22 cellular contexts compared by ENCODE assay signal in genomic region chr1:3064901-3065300, GRCh38. TPM values are rescaled to one million over a fixed set of nuclear protein-coding genes. Genes with fewer than 3 reads are reported as not detected.
"Had no signal": no experiment of that assay in that cellular context is flagged by ENCODE, and none has a peak within 500 bp of the region (broad histone marks: within the 10 kb centered on the region; RNA-seq: fewer than 3 reads in every experiment).

No MANE protein-coding gene starts in this region.

- H3K4me3 ChIP-seq: SJSA1 had no signal

- H3K36me3 ChIP-seq: breast epithelium, neutrophil, SJSA1 had no signal

- H3K9me3 Mint-ChIP-seq: activated CD4-positive, alpha-beta memory T cell treated with anti-CD3 and anti-CD28 coated beads for 36 hours; activated naive CD8-positive, alpha-beta T cell treated with anti-CD3 and anti-CD28 coated beads, Interleukin-2, amount 50 U/mL, for 24 hours; activated T-cell treated with anti-CD3 and anti-CD28 coated beads, Interleukin-2, amount 50 U/mL, for 72 hours; endodermal cell; immature natural killer cell; stimulated activated naive CD8-positive, alpha-beta T cell treated with anti-CD3 and anti-CD28 coated beads, Interleukin-15, amount 100 ng/mL, for 72 hours had no signal

- H3K4me3 Mint-ChIP-seq: activated CD4-positive, alpha-beta memory T cell treated with anti-CD3 and anti-CD28 coated beads for 36 hours; activated CD4-positive, alpha-beta T cell treated with anti-CD3 and anti-CD28 coated beads for 36 hours; activated naive CD8-positive, alpha-beta T cell treated with anti-CD3 and anti-CD28 coated beads, Interleukin-2, amount 50 U/mL, for 24 hours; activated T-cell treated with anti-CD3 and anti-CD28 coated beads, Interleukin-2, amount 50 U/mL, for 72 hours; immature natural killer cell; stimulated activated naive CD8-positive, alpha-beta T cell treated with anti-CD3 and anti-CD28 coated beads, Interleukin-15, amount 100 ng/mL, for 72 hours had no signal

- H3K27ac Mint-ChIP-seq: activated CD4-positive, alpha-beta memory T cell treated with anti-CD3 and anti-CD28 coated beads for 36 hours; activated CD4-positive, alpha-beta T cell treated with anti-CD3 and anti-CD28 coated beads for 36 hours; activated naive CD8-positive, alpha-beta T cell treated with anti-CD3 and anti-CD28 coated beads, Interleukin-2, amount 50 U/mL, for 24 hours; activated T-cell treated with anti-CD3 and anti-CD28 coated beads, Interleukin-2, amount 50 U/mL, for 72 hours; endodermal cell; immature natural killer cell; naive B cell; stimulated activated naive CD8-positive, alpha-beta T cell treated with anti-CD3 and anti-CD28 coated beads, Interleukin-15, amount 100 ng/mL, for 72 hours had no signal

- ATAC-seq: activated CD4-positive, alpha-beta T cell treated with anti-CD3 and anti-CD28 coated beads for 36 hours; activated naive CD8-positive, alpha-beta T cell treated with anti-CD3 and anti-CD28 coated beads, Interleukin-2, amount 50 U/mL, for 24 hours; activated T-cell treated with anti-CD3 and anti-CD28 coated beads, Interleukin-2, amount 50 U/mL, for 72 hours; left colon; right cardiac atrium; stimulated activated naive CD8-positive, alpha-beta T cell treated with anti-CD3 and anti-CD28 coated beads, Interleukin-15, amount 100 ng/mL, for 72 hours had no signal

- H3K9me3 ChIP-seq: breast epithelium, neutrophil, SJSA1, testis had no signal

- DNase-seq: activated CD4-positive, alpha-beta memory T cell treated with anti-CD3 and anti-CD28 coated beads for 36 hours; activated CD4-positive, alpha-beta T cell treated with anti-CD3 and anti-CD28 coated beads for 36 hours; activated naive CD8-positive, alpha-beta T cell treated with anti-CD3 and anti-CD28 coated beads, Interleukin-2, amount 50 U/mL, for 24 hours; activated T-cell treated with anti-CD3 and anti-CD28 coated beads, Interleukin-2, amount 50 U/mL, for 72 hours; endodermal cell; immature natural killer cell; mammary epithelial cell; naive B cell; stimulated activated naive CD8-positive, alpha-beta T cell treated with anti-CD3 and anti-CD28 coated beads, Interleukin-15, amount 100 ng/mL, for 72 hours; T-helper 2 cell; testis had no signal

- H3K27ac ChIP-seq: breast epithelium, neutrophil, SJSA1, testis had no signal

- H3K27me3 ChIP-seq: testis had no signal

- H3K36me3 Mint-ChIP-seq: activated CD4-positive, alpha-beta memory T cell treated with anti-CD3 and anti-CD28 coated beads for 36 hours; immature natural killer cell; naive B cell had no signal

RNA-seq across cellular contexts. Expression of gene PRDM16, which starts 4.1 kb away (rescaled TPM):
- total RNA-seq: activated CD4-positive, alpha-beta memory T cell treated with anti-CD3 and anti-CD28 coated beads for 36 hours; dermis microvascular lymphatic vessel endothelial cell; mammary epithelial cell; mononuclear cell had no signal

RNA-seq across cellular contexts. Expression of gene ACTRT2, which starts 43.6 kb away (rescaled TPM):
- total RNA-seq: activated CD4-positive, alpha-beta memory T cell treated with anti-CD3 and anti-CD28 coated beads for 36 hours; activated CD4-positive, alpha-beta T cell treated with anti-CD3 and anti-CD28 coated beads for 36 hours; activated T-cell treated with anti-CD3 and anti-CD28 coated beads, Interleukin-2, amount 50 U/mL, for 72 hours; aorta; breast epithelium; cerebellum; dermis microvascular lymphatic vessel endothelial cell; endodermal cell; epithelial cell of proximal tubule; frontal cortex; left colon; mammary epithelial cell; mononuclear cell; right cardiac atrium; SJSA1 had no signal
